Comparison of ENCODE assay signal across 8 cellular contexts in the genomic region with DNA sequence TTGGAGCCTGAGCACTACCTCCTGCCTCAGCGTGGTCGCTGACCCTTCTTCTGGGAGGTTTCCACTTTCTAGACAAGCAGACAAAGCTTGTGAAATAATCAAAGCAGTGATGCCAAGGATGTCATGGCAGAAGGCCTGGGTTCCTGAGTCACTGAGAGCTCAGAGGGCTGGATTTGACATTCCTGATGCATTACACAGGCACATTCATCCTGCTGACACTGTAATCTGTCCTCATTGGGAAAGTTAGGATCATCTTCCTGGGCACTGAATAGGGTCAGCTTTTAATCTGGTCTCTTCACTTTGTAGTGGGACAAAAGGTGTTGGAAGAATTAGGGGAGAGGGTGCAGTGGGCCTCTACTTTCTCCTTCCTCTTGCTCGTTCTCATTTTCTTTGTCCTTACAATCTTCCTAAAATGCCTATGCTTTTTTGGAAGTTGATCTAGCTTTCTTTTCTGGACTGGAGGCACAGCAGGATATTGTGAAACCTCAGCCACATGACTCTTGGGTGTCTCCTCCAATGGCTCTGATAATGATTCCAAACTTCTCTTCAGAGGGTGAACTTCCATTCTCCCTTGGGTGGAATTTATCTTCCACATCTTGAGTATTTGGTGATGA. TPM values are rescaled to one million over a fixed set of nuclear protein-coding genes. Genes with fewer than 3 reads are reported as not detected.
A peak's percentile ranks its signal among the peaks of the same experiment; 100 is the strongest.
DNase-seq lines count a peak whose midpoint lies in the region; ATAC-seq and TF ChIP-seq lines count a peak whose summit lies in the region.

No MANE protein-coding gene starts in this region.

- H3K27ac ChIP-seq in muscle layer of colon (ENCODE audit: low read depth, low read length): peak overlapping the region; percentile 70
- H3K27ac ChIP-seq in WERI-Rb-1: no peak overlapping the region

- H3K9me3 ChIP-seq in muscle layer of colon (ENCODE audit: low read length) (no peaks in the 10 kb centered on the region), WERI-Rb-1 (ENCODE audit: severe bottlenecking) (no peaks in the 10 kb centered on the region)

- H3K36me3 ChIP-seq in muscle layer of colon (ENCODE audit: insufficient read depth, low read length) (no peaks in the 10 kb centered on the region), WERI-Rb-1 (peaks cover 3% of the 10 kb centered on the region; the same call in 1 of the 2 replicates)

- H3K9ac ChIP-seq in muscle layer of colon (ENCODE audit: low read length): no peak overlapping the region

- H3K27me3 ChIP-seq in muscle layer of colon (ENCODE audit: control insufficient read depth in 1 of 2, insufficient read depth in 2 of 2, low read length in 2 of 2) (no peaks in the 10 kb centered on the region), WERI-Rb-1 (ENCODE audit: insufficient read depth, low read depth, severe bottlenecking) (no peaks in the 10 kb centered on the region)

- DNase-seq in AG20443 (ENCODE audit: low spot score) (peak; percentile 89), NCI-H446 (lab: John Stamatoyannopoulos, UW) (peak; percentile 65 to 87), epithelial cell of proximal tubule (ENCODE audit: low read depth) (peak; percentile 99), WERI-Rb-1 (no peak), NCI-H1694 (lab: John Stamatoyannopoulos, UW) (no peak)
- DNase-seq in activated CD4-positive, alpha-beta T cell treated with anti-CD3 and anti-CD28 coated beads for 1 hour: no peak

- no peak for ATAC-seq in HG02981 (IDR thresholded peaks at IDR 0.05; ENCODE audit: unreplicated experiment)

- H3K4me1 ChIP-seq in muscle layer of colon (ENCODE audit: insufficient read depth, low read length): peaks cover 16% of the 10 kb centered on the region

- TF ChIP-seq CTCF in epithelial cell of proximal tubule (conservative IDR thresholded peaks at IDR 0.05; ENCODE audit: low read depth, low read length): no peak
- TF ChIP-seq CTCF in WERI-Rb-1 (IDR thresholded peaks at IDR 0.05; ENCODE audit: low read depth, low read length): no peak

- H3K4me3 ChIP-seq in epithelial cell of proximal tubule (ENCODE audit: low read depth, low read length) (peak overlapping the region; percentile 12), muscle layer of colon (ENCODE audit: low read depth in 1 of 2, low read length in 2 of 2) (no peak overlapping the region), WERI-Rb-1 (ENCODE audit: low read depth, low read length) (no peak overlapping the region)

RNA-seq across cellular contexts. Expression of gene EEA1, which starts 29.6 kb away (rescaled TPM):
- 6.6 TPM in 2 replicates for total RNA-seq in epithelial cell of proximal tubule

Comparison
In these comparisons a context has a peak if more than half of its experiments do, and no peak if none do; other contexts are left out.
1. DNase-seq: peak in AG20443 (single experiment), NCI-H446 (2 of 2) and epithelial cell of proximal tubule (single experiment); none in activated CD4-positive, alpha-beta T cell treated with anti-CD3 and anti-CD28 coated beads for 1 hour (single experiment), WERI-Rb-1 (single experiment) and NCI-H1694 (single experiment).